Comparison of ENCODE assay signal across 7 cellular contexts in the genomic region with DNA sequence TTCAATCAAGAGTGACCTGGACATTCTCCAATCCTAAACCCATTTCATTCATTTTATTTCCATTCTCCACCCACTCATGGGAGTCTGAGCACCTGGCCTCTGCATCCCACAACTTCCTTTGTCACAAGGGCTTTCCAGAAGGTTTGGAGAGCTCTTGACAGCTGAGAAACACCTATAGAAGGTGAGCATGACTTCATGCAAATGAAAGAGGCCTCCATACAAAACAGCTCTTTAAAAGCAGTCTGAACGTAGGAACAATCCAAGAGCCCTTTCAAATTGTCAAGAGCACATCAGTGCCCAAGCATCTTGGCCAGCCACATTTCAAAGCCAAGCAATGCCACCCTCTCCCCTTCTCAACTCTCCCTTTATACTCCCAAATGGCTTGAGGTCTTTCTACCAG.
"Had no signal": no experiment of that assay in that cellular context is flagged by ENCODE, and none has a peak within 500 bp of the region (broad histone marks: within the 10 kb centered on the region; RNA-seq: fewer than 3 reads in every experiment).

No MANE protein-coding gene starts in this region.

- ATAC-seq: GM12878 had no signal

- FAIRE-seq: G401.6, GM12878, GM12892, GM18507, GM19239 had no signal

- DNase-seq: GDM1, GF-D8 had no signal

- H3K4me3 ChIP-seq: GM12878 had no signal
